8 cellular contexts compared by ENCODE assay signal in genomic region chr10:56622335-56622973, GRCh38.
DNase-seq lines count a peak whose midpoint lies in the region; ATAC-seq and TF ChIP-seq lines count a peak whose summit lies in the region.

No MANE protein-coding gene starts in this region.

- H3K4me3 ChIP-seq in PC-9 (peak overlapping the region; percentile 27; the same call in 1 of the 2 replicates), gastrocnemius medialis (no peak overlapping the region)

- no peak for TF ChIP-seq CTCF in PC-9 (conservative IDR thresholded peaks at IDR 0.05)
- TF ChIP-seq CTCF in CD4-positive, alpha-beta T cell (IDR thresholded peaks at IDR 0.05) = no peak
- no peak for TF ChIP-seq CTCF in gastrocnemius medialis (IDR thresholded peaks at IDR 0.05 in 4 of 5, conservative IDR thresholded peaks at IDR 0.05 in 1 of 5)

- DNase-seq in A172 (ENCODE audit: low spot score) = peak; percentile 27
- DNase-seq in PC-9 = no peak
- DNase-seq in renal cortical epithelial cell (ENCODE audit: low read depth) = peak; percentile 46
- DNase-seq in CD4-positive, alpha-beta T cell = no peak
- no peak for DNase-seq in NCI-H446 (lab: John Stamatoyannopoulos, UW)
- DNase-seq in gastrocnemius medialis = no peak

- H3K9me3 ChIP-seq in PC-9 (ENCODE audit: insufficient read depth, low read depth) (no peaks in the 10 kb centered on the region), gastrocnemius medialis (no peaks in the 10 kb centered on the region)
- H3K9me3 ChIP-seq in CD4-positive, alpha-beta T cell (ENCODE audit: control insufficient read depth, low read length) = no peaks in the 10 kb centered on the region

- no TSS peak for BruUV-seq in PC-9 (replicated peaks; lab: Mats Ljungman, UMichigan)

- in situ Hi-C loops in gastrocnemius medialis (cut with MboI; ENCODE audit: low sequenced_read_pairs in 4 of 4) = no loop called here

- H3K79me2 ChIP-seq in PC-9 (ENCODE audit: low read depth) = no peaks in the 10 kb centered on the region

- no peaks in the 10 kb centered on the region for H3K9me2 ChIP-seq in PC-9 (ENCODE audit: insufficient read depth)

- ATAC-seq in GM18861 (IDR thresholded peaks at IDR 0.05; ENCODE audit: unreplicated experiment) (peak; percentile 59), HG03039 (IDR thresholded peaks at IDR 0.05; ENCODE audit: unreplicated experiment) (peak; percentile 82), gastrocnemius medialis (no peak)
- no peak for ATAC-seq in CD4-positive, alpha-beta T cell (ENCODE audit: poor library complexity)

- no peak overlapping the region for H3K4me3 Mint-ChIP-seq in CD4-positive, alpha-beta T cell

- no peak overlapping the region for H3K27ac Mint-ChIP-seq in CD4-positive, alpha-beta T cell

- no peaks in the 10 kb centered on the region for H3K4me1 Mint-ChIP-seq in CD4-positive, alpha-beta T cell (ENCODE audit: low read depth)

- H3K4me1 ChIP-seq in PC-9 (replicated peaks; ENCODE audit: insufficient read depth) (no peaks in the 10 kb centered on the region), gastrocnemius medialis (no peaks in the 10 kb centered on the region)

- H3K36me3 ChIP-seq in PC-9 (ENCODE audit: low read depth) = no peaks in the 10 kb centered on the region
- no peaks in the 10 kb centered on the region for H3K36me3 ChIP-seq in gastrocnemius medialis

- peak overlapping the region; percentile 52 for H2AFZ ChIP-seq in PC-9

- no peak overlapping the region for H3K27ac ChIP-seq in PC-9
- H3K27ac ChIP-seq in CD4-positive, alpha-beta T cell (ENCODE audit: low read depth, low read length) = no peak overlapping the region
- no peak overlapping the region for H3K27ac ChIP-seq in gastrocnemius medialis

- peaks cover 3% of the 10 kb centered on the region for H3K9me3 Mint-ChIP-seq in CD4-positive, alpha-beta T cell

- CTCF ChIA-PET in PC-9 (lab: Charles Lee) = no interaction called here
- CTCF ChIA-PET in CD4-positive, alpha-beta T cell (lab: Charles Lee) = no interaction called here

- POLR2A ChIA-PET in PC-9 (lab: Charles Lee; ENCODE audit: unreplicated experiment) = no interaction called here
- POLR2A ChIA-PET in CD4-positive, alpha-beta T cell (lab: Charles Lee) = no interaction called here

- intact Hi-C loops in PC-9 (cut with micrococcal nuclease; ENCODE audit: unreplicated experiment) (no loop called here), gastrocnemius medialis (cut with DNase I; ENCODE audit: low total_unique reads) (no loop called here)
- intact Hi-C loops in CD4-positive, alpha-beta T cell (cut with DNase I, micrococcal nuclease) = no loop called here

- H3F3A ChIP-seq in PC-9 (ENCODE audit: insufficient read depth, low read depth) = no peaks in the 10 kb centered on the region

- no peaks in the 10 kb centered on the region for H3K27me3 Mint-ChIP-seq in CD4-positive, alpha-beta T cell

- no peaks in the 10 kb centered on the region for H4K20me1 ChIP-seq in PC-9 (ENCODE audit: insufficient read depth)

- H3K36me3 Mint-ChIP-seq in CD4-positive, alpha-beta T cell (ENCODE audit: low read depth) = no peaks in the 10 kb centered on the region

- H3K4me2 ChIP-seq in PC-9 = peak overlapping the region; percentile 61

- TF ChIP-seq POLR2A in gastrocnemius medialis (IDR thresholded peaks at IDR 0.05) = no peak

- H3K27me3 ChIP-seq in PC-9 (ENCODE audit: insufficient read depth, low read depth) (no peaks in the 10 kb centered on the region), gastrocnemius medialis (no peaks in the 10 kb centered on the region)
- no peaks in the 10 kb centered on the region for H3K27me3 ChIP-seq in CD4-positive, alpha-beta T cell (ENCODE audit: control insufficient read depth, insufficient read depth, low read length)

Comparison
In these comparisons a context has a peak if more than half of its experiments do, and no peak if none do; other contexts are left out.
1. DNase-seq: peak in A172 (single experiment) and renal cortical epithelial cell (single experiment); none in PC-9 (0 of 2), CD4-positive, alpha-beta T cell (0 of 10), NCI-H446 (0 of 2) and gastrocnemius medialis (0 of 2).
2. ATAC-seq: peak in GM18861 (single experiment) and HG03039 (single experiment); none in CD4-positive, alpha-beta T cell (single experiment) and gastrocnemius medialis (0 of 2).